Comparison of ENCODE assay signal across 12 cellular contexts in genomic region chr3:134311693-134312071, GRCh38.
DNase-seq lines count a peak whose midpoint lies in the region; ATAC-seq, FAIRE-seq and TF ChIP-seq lines count a peak whose summit lies in the region.
"Had no signal": no experiment of that assay in that cellular context is flagged by ENCODE, and none has a peak within 500 bp of the region (broad histone marks: within the 10 kb centered on the region; RNA-seq: fewer than 3 reads in every experiment).

No MANE protein-coding gene starts in this region.

- WGBS in H1 (ENCODE audit: extremely low coverage in 1 of 2, insufficient coverage in 1 of 2, insufficient read length in 1 of 2, insufficient replicate concordance in 2 of 2, low coverage in 1 of 2, low lambda C conversion rate in 2 of 2, missing lambda C conversion rate in 1 of 2), 2 experiments, result 88% methylated on average over 5 of the region's 5 CpGs; no CpG with 5 or more reads in 1 of the 2 experiments
- 67 to 69% methylated on average over 5 of the region's 5 CpGs for WGBS in pancreas, 2 donors

- FAIRE-seq in H1 (lab: Jason Lieb, UNC) (no peak), pancreas (lab: Jason Lieb, UNC) (no peak)

- H3K23me2 ChIP-seq in H1 (ENCODE audit: low read depth, low read length), result no peaks in the 10 kb centered on the region; the same call in 1 of the 2 replicates

- H3K4me1 Mint-ChIP-seq in CD4-positive, alpha-beta memory T cell, result peaks cover 2 to 7% (median 5%) of the 10 kb centered on the region in 4 donors

- H2BK15ac ChIP-seq in H1 (ENCODE audit: low read length), result peak overlapping the region; percentile 24; the same call in 1 of the 2 replicates

- no peak overlapping the region for H4K8ac ChIP-seq in H1 (ENCODE audit: extremely low read depth, insufficient read depth, low read length)

- H4K91ac ChIP-seq in H1 (replicated peaks; ENCODE audit: insufficient read length, low read length), result no peak overlapping the region

- no peak for ATAC-seq in Right ventricle myocardium inferior
- ATAC-seq in pancreas, result no peak
- no peak for ATAC-seq in HG03095 (IDR thresholded peaks at IDR 0.05; ENCODE audit: unreplicated experiment)
- ATAC-seq: PC-3 had no signal

- no peak for TF ChIP-seq CTCF in left ventricle myocardium inferior (IDR thresholded peaks at IDR 0.05; ENCODE audit: borderline replicate concordance)
- no peak for TF ChIP-seq CTCF in H1 (IDR thresholded peaks at IDR 0.05; ENCODE audit: control extremely low read depth in 1 of 3, insufficient read depth in 1 of 3, low read depth in 1 of 3, low read length in 3 of 3)
- no peak for TF ChIP-seq CTCF in pancreas (IDR thresholded peaks at IDR 0.05)
- no peak for TF ChIP-seq CTCF in vagina (IDR thresholded peaks at IDR 0.05)

- H2BK20ac ChIP-seq in H1 (ENCODE audit: low read length), result peak overlapping the region; percentile 91

- TF ChIP-seq POLR2A in H1 (IDR thresholded peaks at IDR 0.05; ENCODE audit: control extremely low read depth in 1 of 2, low read depth in 2 of 2, low read length in 2 of 2) (no peak), vagina (IDR thresholded peaks at IDR 0.05) (no peak)

- H3K4me3 ChIP-seq in left ventricle myocardium inferior (no peak overlapping the region), H1 (ENCODE audit: extremely low read depth in 1 of 4, insufficient read depth in 2 of 4, low read depth in 3 of 4, low read length in 4 of 4) (no peak overlapping the region), pancreas (no peak overlapping the region), vagina (no peak overlapping the region)
- H3K4me3 ChIP-seq in CD4-positive, alpha-beta memory T cell (ENCODE audit: low read length in 2 of 2), result no peak overlapping the region

- H2BK120ac ChIP-seq in H1 (replicated peaks; ENCODE audit: low read depth, low read length), result no peak overlapping the region

- H3K36me3 ChIP-seq in left ventricle myocardium inferior (no peaks in the 10 kb centered on the region), H1 (ENCODE audit: control insufficient read depth in 2 of 4, insufficient read depth in 4 of 4, low read length in 3 of 4) (no peaks in the 10 kb centered on the region), pancreas (no peaks in the 10 kb centered on the region), vagina (no peaks in the 10 kb centered on the region)
- H3K36me3 ChIP-seq in CD4-positive, alpha-beta memory T cell (ENCODE audit: insufficient read depth, low read length), result no peaks in the 10 kb centered on the region

- no peak overlapping the region for H3K18ac ChIP-seq in H1 (ENCODE audit: extremely low read depth, low read length)

- DNase-seq in left ventricle myocardium inferior (no peak), Right ventricle myocardium inferior (ENCODE audit: missing footprints) (no peak), H1 (ENCODE audit: low read depth in 1 of 2, low spot score in 2 of 2) (no peak), pancreas (no peak), vagina (ENCODE audit: extremely low spot score in 2 of 2) (no peak), kidney glomerular epithelial cell (lab: John Stamatoyannopoulos, UW) (no peak)
- DNase-seq in CD4-positive, alpha-beta memory T cell, result no peak
- DNase-seq: activated effector memory CD4-positive, alpha-beta T cell treated with Interleukin-2 at 50 U/mL for 16 hours; NCI-H446; T-helper 17 cell had no signal

- H4K5ac ChIP-seq in H1 (ENCODE audit: insufficient read length, low read depth, low read length), result no peak overlapping the region

- POLR2A ChIA-PET in H1 (lab: Charles Lee; ENCODE audit: partially characterized antibody), result interaction anchor here (2.1 to 27.3 kb wide), 3 partner anchors 16 to 174 kb away, joined by 7 to 804 read pairs (median 12); partner anchors contain the start of genes AMOTL2, ANAPC13 and CEP63
- POLR2A ChIA-PET in CD4-positive, alpha-beta memory T cell (lab: Charles Lee; ENCODE audit: partially characterized antibody), result no interaction called here

- no peaks in the 10 kb centered on the region for H3K79me1 ChIP-seq in H1 (ENCODE audit: low read depth, low read length)

- intact Hi-C loops in left ventricle myocardium inferior (cut with micrococcal nuclease), result no loop called here
- intact Hi-C loops in Right ventricle myocardium inferior (cut with DNase I), result no loop called here
- intact Hi-C loops in pancreas (cut with DNase I), result loop anchor here in 1 of 3 donors (5.0 kb wide), 1 partner anchor 66 kb away; no protein-coding TSS in a partner anchor
- intact Hi-C loops in vagina (cut with DNase I), result loop anchor here (5.0 kb wide), 2 partner anchors 61 to 151 kb away; partner anchors contain the start of gene AMOTL2
- intact Hi-C loops in CD4-positive, alpha-beta memory T cell (cut with micrococcal nuclease), result no loop called here

- H3K79me2 ChIP-seq in H1 (ENCODE audit: control insufficient read depth in 1 of 2, insufficient read depth in 2 of 2, low read length in 2 of 2), result no peaks in the 10 kb centered on the region

- peak overlapping the region; percentile 66; the same call in 1 of the 2 replicates for H2AK5ac ChIP-seq in H1 (ENCODE audit: low read depth, low read length)

- CTCF ChIA-PET in H1 (lab: Charles Lee; ENCODE audit: partially characterized antibody), result interaction anchor here (0.6 to 10.1 kb wide), 18 partner anchors 10 to 317 kb away, joined by 3 to 118 read pairs (median 4); partner anchors contain the start of gene AMOTL2
- CTCF ChIA-PET in CD4-positive, alpha-beta memory T cell (lab: Charles Lee; ENCODE audit: partially characterized antibody), result interaction anchor here (7.0 kb wide), 1 partner anchor 163 kb away, joined by 132 read pairs; no protein-coding TSS in a partner anchor

- H3K4me3 Mint-ChIP-seq in CD4-positive, alpha-beta memory T cell, result peak overlapping the region in 1 of 8 donors; percentile 8
- H3K4me3 Mint-ChIP-seq: T-helper 17 cell had no signal

- no peak overlapping the region for H3K23ac ChIP-seq in H1 (ENCODE audit: insufficient read length)

- no peak overlapping the region for H3K14ac ChIP-seq in H1 (ENCODE audit: insufficient read length)

- peaks cover 24 to 30% of the 10 kb centered on the region in 2 donors for H3K27me3 Mint-ChIP-seq in CD4-positive, alpha-beta memory T cell

- no peak overlapping the region for H2AFZ ChIP-seq in H1 (ENCODE audit: low read length)

- no peak overlapping the region for H3K9ac ChIP-seq in H1 (replicated peaks in 1 of 4; ENCODE audit: extremely low read depth in 1 of 4, low read depth in 3 of 4, low read length in 3 of 4)

- H2BK5ac ChIP-seq in H1 (ENCODE audit: low read depth, low read length), result no peak overlapping the region

- no peaks in the 10 kb centered on the region for H3K36me3 Mint-ChIP-seq in CD4-positive, alpha-beta memory T cell

- H3K9me3 ChIP-seq in left ventricle myocardium inferior (replicated peaks) (no peaks in the 10 kb centered on the region), H1 (ENCODE audit: insufficient read depth in 2 of 2, low read depth in 1 of 2, low read length in 1 of 2) (no peaks in the 10 kb centered on the region), pancreas (no peaks in the 10 kb centered on the region), vagina (no peaks in the 10 kb centered on the region)
- no peaks in the 10 kb centered on the region for H3K9me3 ChIP-seq in CD4-positive, alpha-beta memory T cell (ENCODE audit: control insufficient read depth in 1 of 2, low read length in 2 of 2)

- H3K56ac ChIP-seq in H1 (replicated peaks; ENCODE audit: insufficient read length, low read depth, low read length), result no peak overlapping the region

- H3K27ac ChIP-seq in left ventricle myocardium inferior (replicated peaks), result peak overlapping the region; percentile 97
- no peak overlapping the region for H3K27ac ChIP-seq in H1 (ENCODE audit: low read depth, low read length)
- H3K27ac ChIP-seq in pancreas, result peak overlapping the region; percentile 71 to 87 (median 81)
- H3K27ac ChIP-seq in vagina, result peak overlapping the region; percentile 80
- no peak overlapping the region for H3K27ac ChIP-seq in CD4-positive, alpha-beta memory T cell (ENCODE audit: low read depth, low read length)

- no peaks in the 10 kb centered on the region for H3K9me3 Mint-ChIP-seq in CD4-positive, alpha-beta memory T cell

- H2BK12ac ChIP-seq in H1 (ENCODE audit: low read depth, low read length), result peak overlapping the region; percentile 86

- H3K4me2 ChIP-seq in H1 (ENCODE audit: insufficient read depth in 1 of 2, low read depth in 2 of 2, low read length in 2 of 2), result no peak overlapping the region

- no peak overlapping the region for H3K4ac ChIP-seq in H1 (replicated peaks; ENCODE audit: insufficient read length, low read depth, low read length)

- H3K27me3 ChIP-seq in left ventricle myocardium inferior (ENCODE audit: low read depth) (no peaks in the 10 kb centered on the region), H1 (replicated peaks in 1 of 4; ENCODE audit: control insufficient read depth in 3 of 4, extremely low read depth in 1 of 4, insufficient read depth in 3 of 4, low read length in 3 of 4) (peaks cover 6 to 34% (median 22%) of the 10 kb centered on the region in 4 experiments), pancreas (no peaks in the 10 kb centered on the region), vagina (no peaks in the 10 kb centered on the region)
- H3K27me3 ChIP-seq in CD4-positive, alpha-beta memory T cell (ENCODE audit: insufficient read depth, low read length), result peaks cover 18% of the 10 kb centered on the region

- H4K20me1 ChIP-seq in H1 (replicated peaks in 1 of 2; ENCODE audit: control insufficient read depth in 1 of 2, insufficient read depth in 2 of 2, low read length in 2 of 2), result no peaks in the 10 kb centered on the region

- no peak overlapping the region for H3K27ac Mint-ChIP-seq in CD4-positive, alpha-beta memory T cell
- H3K27ac Mint-ChIP-seq: T-helper 17 cell had no signal

- H3K4me1 ChIP-seq in left ventricle myocardium inferior, result peaks cover 76% of the 10 kb centered on the region
- peaks cover 15 to 35% (median 22%) of the 10 kb centered on the region in 4 experiments for H3K4me1 ChIP-seq in H1 (replicated peaks in 1 of 4; ENCODE audit: control insufficient read depth in 3 of 4, insufficient read depth in 4 of 4, low read length in 3 of 4)
- peaks cover 0 to 13% (median 8%) of the 10 kb centered on the region in 3 donors for H3K4me1 ChIP-seq in pancreas
- peaks cover 72% of the 10 kb centered on the region for H3K4me1 ChIP-seq in vagina
- H3K4me1 ChIP-seq in CD4-positive, alpha-beta memory T cell (ENCODE audit: insufficient read depth, low read length), result peaks cover 3% of the 10 kb centered on the region

- TF ChIP-seq EP300 in H1 (IDR thresholded peaks at IDR 0.05; ENCODE audit: borderline replicate concordance in 1 of 2, low read depth in 2 of 2, low read length in 2 of 2), result no peak

- TF ChIP-seq RAD21 in H1 (IDR thresholded peaks at IDR 0.05 in 1 of 2, conservative IDR thresholded peaks at IDR 0.05 in 1 of 2; ENCODE audit: low read depth in 2 of 2, low read length in 2 of 2), result no peak

TF ChIP-seq in H1, 55 proteins besides CTCF, POLR2A, EP300 and RAD21 (continues in another document):
- TF ChIP-seq KDM1A (IDR thresholded peaks at IDR 0.05; ENCODE audit: borderline replicate concordance, low read length) (no peak), SP4 (IDR thresholded peaks at IDR 0.05; ENCODE audit: low read length) (no peak), SIN3A (conservative IDR thresholded peaks at IDR 0.05 in 1 of 2, IDR thresholded peaks at IDR 0.05 in 1 of 2; ENCODE audit: low read depth in 1 of 2, low read length in 2 of 2) (no peak)

Comparison
In these comparisons a context has a peak if more than half of its experiments do, and no peak if none do; other contexts are left out.
1. H3K27ac ChIP-seq: peak in left ventricle myocardium inferior (single experiment), pancreas (4 of 4) and vagina (single experiment); none in H1 (single experiment) and CD4-positive, alpha-beta memory T cell (single experiment).